In the genomic region with DNA sequence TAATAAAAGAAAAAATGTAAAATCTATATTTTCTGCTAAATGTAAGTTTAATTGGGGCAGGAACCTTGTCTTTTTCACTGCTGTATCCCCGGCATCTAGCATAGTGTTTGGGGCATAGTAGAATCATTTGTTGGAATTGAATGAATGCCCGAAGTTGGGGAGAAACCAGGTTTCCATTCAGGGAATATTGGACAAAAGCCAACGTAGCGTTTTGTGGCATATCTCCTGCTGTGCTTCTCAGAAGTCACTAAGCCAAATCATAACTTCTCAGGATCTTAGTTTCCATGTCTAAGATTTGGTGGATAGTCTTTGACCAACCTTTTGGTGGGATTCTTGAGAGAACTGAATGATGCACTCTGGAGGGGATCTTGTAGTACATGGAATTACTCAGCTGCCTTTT, we compare ENCODE assay signal across 25 cellular contexts.
"Had no signal": no experiment of that assay in that cellular context is flagged by ENCODE, and none has a peak within 500 bp of the region (broad histone marks: within the 10 kb centered on the region; RNA-seq: fewer than 3 reads in every experiment).

No MANE protein-coding gene starts in this region.

- DNase-seq: naive thymus-derived CD4-positive, alpha-beta T cell; natural killer cell; nucleus accumbens; pancreas; posterior cingulate gyrus; psoas muscle; right cardiac atrium; right lobe of liver; sigmoid colon; small intestine; stimulated activated CD4-positive, alpha-beta T cell treated with anti-CD3 and anti-CD28 coated beads, Interleukin-15, amount 100 ng/mL, for 24 hours; stimulated activated CD4-positive, alpha-beta T cell treated with anti-CD3 and anti-CD28 coated beads, Interleukin-2, amount 100 ng/mL, for 24 hours; stimulated activated CD4-positive, alpha-beta T cell treated with anti-CD3 and anti-CD28 coated beads, Interleukin-2, amount 100 ng/mL, for 48 hours; stimulated activated CD4-positive, alpha-beta T cell treated with anti-CD3 and anti-CD28 coated beads, Interleukin-4, amount 100 ng/mL, for 24 hours; stimulated activated naive B cell treated with anti-CD40 and anti-IgM and Interleukin-4, amounts not matched to agents 10 μg/mL and 1 μg/mL and 100 μg/mL, for 72 hours; stimulated activated naive CD4-positive, alpha-beta T cell treated with Interleukin-2 at 50 U/mL for 16 hours; stomach; thyroid gland; upper lobe of right lung; uterus had no signal

- H3K36me3 ChIP-seq: neural progenitor cell, neutrophil, pancreas, right lobe of liver, sigmoid colon, stomach, thoracic aorta, thyroid gland, upper lobe of right lung, uterus had no signal

- H3K27ac ChIP-seq: neural progenitor cell, neutrophil, pancreas, psoas muscle, right lobe of liver, sigmoid colon, stomach, thoracic aorta, thyroid gland, tibial nerve, upper lobe of right lung, uterus had no signal

- H3K4me3 ChIP-seq: neural progenitor cell, pancreas, psoas muscle, right lobe of liver, sigmoid colon, stomach, thoracic aorta, thyroid gland, tibial nerve, upper lobe of right lung, uterus had no signal

- H3K9ac ChIP-seq: neural progenitor cell had no signal

- H3K4me2 ChIP-seq: neural progenitor cell had no signal

- H3K4me1 ChIP-seq: pancreas, psoas muscle, right lobe of liver, sigmoid colon, stomach, tibial nerve, upper lobe of right lung, uterus had no signal

- ATAC-seq: naive thymus-derived CD4-positive, alpha-beta T cell; natural killer cell; pancreas; psoas muscle; right cardiac atrium; right lobe of liver; stimulated activated effector memory CD8-positive, alpha-beta T cell treated with anti-CD3 and anti-CD28 coated beads, Interleukin-12 subunit alpha, Interleukin-12 subunit beta, amount 100 ng/mL, for 72 hours; stimulated activated naive B cell treated with anti-CD40 and anti-IgM and Interleukin-4, amounts not matched to agents 10 μg/mL and 1 μg/mL and 100 μg/mL, for 72 hours; upper lobe of right lung had no signal

- H3K27me3 ChIP-seq: neural progenitor cell, neutrophil, pancreas, right lobe of liver, sigmoid colon, stomach, thyroid gland, tibial nerve, upper lobe of right lung, uterus had no signal

- H2AFZ ChIP-seq: neural progenitor cell had no signal

- H3K9me3 ChIP-seq: neutrophil, pancreas, psoas muscle, right lobe of liver, sigmoid colon, stomach, thoracic aorta, thyroid gland, tibial nerve, upper lobe of right lung, uterus had no signal
